In the genomic region with DNA sequence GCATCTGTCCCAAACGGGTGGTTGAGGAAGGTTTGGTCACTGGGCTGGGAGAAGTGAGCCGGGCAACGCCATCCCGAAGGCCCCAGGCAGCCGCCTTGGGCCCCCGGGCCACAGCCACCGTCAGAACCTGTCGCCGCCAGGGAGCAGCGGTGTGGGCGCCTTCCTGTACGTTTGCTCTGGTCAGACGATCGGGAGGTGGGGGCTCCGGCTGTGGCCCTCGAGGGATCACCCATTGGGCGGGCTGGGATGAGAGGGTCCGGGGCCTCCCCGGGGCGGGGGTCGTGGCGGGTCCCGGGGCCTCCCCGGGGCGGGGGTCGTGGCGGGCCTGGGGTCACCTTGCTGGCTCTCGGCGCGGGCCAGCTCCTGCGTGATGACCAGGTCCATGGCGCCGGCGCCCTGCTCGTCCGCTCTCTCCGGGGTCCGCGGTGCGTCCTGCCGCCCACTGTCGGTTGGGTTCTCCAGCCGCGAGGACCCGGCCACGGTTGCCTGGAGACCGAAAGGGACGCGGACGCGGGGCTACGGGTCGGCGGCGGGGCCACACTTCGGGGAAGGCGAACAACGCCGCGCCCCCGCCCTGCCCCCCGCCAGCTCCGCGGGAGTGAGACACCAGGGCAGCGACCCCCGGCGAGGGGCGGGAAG, we compare ENCODE assay signal across 8 cellular contexts. TPM values are rescaled to one million over a fixed set of nuclear protein-coding genes. Genes with fewer than 3 reads are reported as not detected.
DNase-seq lines count a peak whose midpoint lies in the region; ATAC-seq lines count a peak whose summit lies in the region.

A gene (minus strand): TSS at position 470 of the 639 bp plus-strand sequence. CDS start 86 bp downstream, at position 384.

- peak; percentile 11 for DNase-seq in activated naive CD4-positive, alpha-beta T cell treated with Interleukin-2 at 50 U/mL for 16 hours
- DNase-seq in activated naive CD4-positive, alpha-beta T cell (lab: John Stamatoyannopoulos, UW) = no peak
- DNase-seq in activated naive CD4-positive, alpha-beta T cell treated with anti-CD3 and anti-CD28 coated beads for 36 hours = no peak
- DNase-seq in glomerular visceral epithelial cell (ENCODE audit: extremely low spot score) (peak; percentile 63), nucleus accumbens (lab: John Stamatoyannopoulos, UW) (peak in 48 of 56 donors; percentile 6 to 83 (median 48)), NCI-H510A (lab: John Stamatoyannopoulos, UW) (no peak), NAMALWA (ENCODE audit: low spot score) (no peak)

- intact Hi-C loops in activated naive CD4-positive, alpha-beta T cell treated with anti-CD3 and anti-CD28 coated beads for 36 hours (cut with micrococcal nuclease) = loop anchor here (5.0 to 10.0 kb wide), 3 partner anchors 153 to 285 kb away; no protein-coding TSS in a partner anchor

- peak within 1 kb of the TSS; percentile 72 for H3K4me3 Mint-ChIP-seq in activated naive CD4-positive, alpha-beta T cell treated with anti-CD3 and anti-CD28 coated beads for 36 hours

- no peaks in the 10 kb centered on the region for H3K9me3 Mint-ChIP-seq in activated naive CD4-positive, alpha-beta T cell treated with anti-CD3 and anti-CD28 coated beads for 36 hours

- peaks cover 5% of the 10 kb centered on the region for H3K4me1 Mint-ChIP-seq in activated naive CD4-positive, alpha-beta T cell treated with anti-CD3 and anti-CD28 coated beads for 36 hours (ENCODE audit: low read depth)

- H3K27ac Mint-ChIP-seq in activated naive CD4-positive, alpha-beta T cell treated with anti-CD3 and anti-CD28 coated beads for 36 hours = no peak within 1 kb of the TSS

- peaks cover 55% of the 10 kb centered on the region for H3K27me3 Mint-ChIP-seq in activated naive CD4-positive, alpha-beta T cell treated with anti-CD3 and anti-CD28 coated beads for 36 hours (ENCODE audit: low read depth)

- CTCF ChIA-PET in activated naive CD4-positive, alpha-beta T cell treated with anti-CD3 and anti-CD28 coated beads for 36 hours (lab: Charles Lee) = no interaction called here

- no peak for ATAC-seq in GM19467 (IDR thresholded peaks at IDR 0.05; ENCODE audit: unreplicated experiment)

- no peaks in the 10 kb centered on the region for H3K36me3 Mint-ChIP-seq in activated naive CD4-positive, alpha-beta T cell treated with anti-CD3 and anti-CD28 coated beads for 36 hours (ENCODE audit: low read depth)

RNA-seq across cellular contexts. Expression of the gene that starts here (rescaled TPM):
- total RNA-seq in activated naive CD4-positive, alpha-beta T cell treated with anti-CD3 and anti-CD28 coated beads for 36 hours = not detected

Comparison
In these comparisons a context has a peak if more than half of its experiments do, and no peak if none do; other contexts are left out.
1. DNase-seq: peak in activated naive CD4-positive, alpha-beta T cell treated with Interleukin-2 at 50 U/mL for 16 hours (single experiment), glomerular visceral epithelial cell (single experiment) and nucleus accumbens (48 of 56); none in activated naive CD4-positive, alpha-beta T cell (0 of 4), activated naive CD4-positive, alpha-beta T cell treated with anti-CD3 and anti-CD28 coated beads for 36 hours (single experiment), NCI-H510A (single experiment) and NAMALWA (single experiment).